Comparison of ENCODE assay signal across 8 cellular contexts in genomic region chr1:8817413-8818324, GRCh38. TPM values are rescaled to one million over a fixed set of nuclear protein-coding genes. Genes with fewer than 3 reads are reported as not detected.
A peak's percentile ranks its signal among the peaks of the same experiment; 100 is the strongest.
DNase-seq lines count a peak whose midpoint lies in the region; ATAC-seq, FAIRE-seq and TF ChIP-seq lines count a peak whose summit lies in the region.

TSS of gene RERE (minus strand) at chr1:8817640.

- H3K4me1 ChIP-seq in iPS-18a (ENCODE audit: control insufficient read depth, low read depth, low read length) (peaks cover 26% of the 10 kb centered on the region), skeletal muscle satellite cell (ENCODE audit: control insufficient read depth, insufficient read depth, low read length) (peaks cover 48% of the 10 kb centered on the region)

- H3K27ac Mint-ChIP-seq in brain, result peak within 1 kb of the TSS; percentile 98 to 100 (median 99)

- H3K27ac ChIP-seq in iPS-18a (ENCODE audit: low read length), result peak within 1 kb of the TSS; percentile 90

- H3K9ac ChIP-seq in iPS-18a (ENCODE audit: low read length), result peak within 1 kb of the TSS; percentile 96
- peak within 1 kb of the TSS; percentile 95 for H3K9ac ChIP-seq in skeletal muscle satellite cell (ENCODE audit: low read depth, low read length)

- ATAC-seq in HG03064 (IDR thresholded peaks at IDR 0.05; ENCODE audit: low read depth, unreplicated experiment), result peak; percentile 80

- peak; percentile 94 for TF ChIP-seq POLR2A in GM18526 (IDR thresholded peaks at IDR 0.05; ENCODE audit: extremely low read depth, insufficient read length)

- H3K27me3 Mint-ChIP-seq in brain, result peaks cover 17% of the 10 kb centered on the region

- H3K4me3 ChIP-seq in iPS-18a (ENCODE audit: low read length) (peak within 1 kb of the TSS; percentile 98), skeletal muscle satellite cell (ENCODE audit: low read length) (peak within 1 kb of the TSS; percentile 92)

- no peak for TF ChIP-seq CTCF in brain (conservative IDR thresholded peaks at IDR 0.05)

- H3K4me3 Mint-ChIP-seq in brain, result peak within 1 kb of the TSS; percentile 92 to 100 (median 98)

- H3K27me3 ChIP-seq in iPS-18a (ENCODE audit: control insufficient read depth, insufficient read depth, low read length) (no peaks in the 10 kb centered on the region), skeletal muscle satellite cell (ENCODE audit: control insufficient read depth, insufficient read depth, low read length) (no peaks in the 10 kb centered on the region)

- peak; percentile 94 for DNase-seq in NCI-H2171 (lab: John Stamatoyannopoulos, UW)
- DNase-seq in UCSD-AML1 (lab: John Stamatoyannopoulos, UW; ENCODE audit: unreplicated experiment), result peak; percentile 96

- H3K9me3 ChIP-seq in iPS-18a (ENCODE audit: control insufficient read depth, low read depth, low read length) (no peaks in the 10 kb centered on the region), skeletal muscle satellite cell (replicated peaks; ENCODE audit: low read length) (no peaks in the 10 kb centered on the region)

- no peaks in the 10 kb centered on the region for H3K9me3 Mint-ChIP-seq in brain

- no peaks in the 10 kb centered on the region for H3K36me3 ChIP-seq in iPS-18a (ENCODE audit: control insufficient read depth, low read depth, low read length)
- no peaks in the 10 kb centered on the region for H3K36me3 ChIP-seq in skeletal muscle satellite cell (ENCODE audit: insufficient read depth, low read length)

- H3K36me3 Mint-ChIP-seq in brain, result no peaks in the 10 kb centered on the region

- H3K4me1 Mint-ChIP-seq in brain, result peaks cover 63% of the 10 kb centered on the region

- FAIRE-seq in A204.1 (lab: Jason Lieb, UNC), result peak; percentile 60

- H3K4me2 ChIP-seq in skeletal muscle satellite cell (ENCODE audit: low read length), result peak within 1 kb of the TSS; percentile 97

RNA-seq across cellular contexts. Expression of gene RERE, which starts in this region (rescaled TPM):
- 103 TPM for polyA plus RNA-seq in brain (ENCODE audit: insufficient read depth, low read depth, low replicate concordance)
- total RNA-seq in skeletal muscle satellite cell (2012; rRNA removed), result 14.9 and 24.1 TPM in 2 replicates

Comparison
In these comparisons a context has a peak if more than half of its experiments do, and no peak if none do; other contexts are left out.
1. Peak in every context shown above with its lines: DNase-seq, ATAC-seq, H3K4me3 ChIP-seq and H3K27ac ChIP-seq.